Comparison of ENCODE assay signal across 1 cellular context in the genomic region with DNA sequence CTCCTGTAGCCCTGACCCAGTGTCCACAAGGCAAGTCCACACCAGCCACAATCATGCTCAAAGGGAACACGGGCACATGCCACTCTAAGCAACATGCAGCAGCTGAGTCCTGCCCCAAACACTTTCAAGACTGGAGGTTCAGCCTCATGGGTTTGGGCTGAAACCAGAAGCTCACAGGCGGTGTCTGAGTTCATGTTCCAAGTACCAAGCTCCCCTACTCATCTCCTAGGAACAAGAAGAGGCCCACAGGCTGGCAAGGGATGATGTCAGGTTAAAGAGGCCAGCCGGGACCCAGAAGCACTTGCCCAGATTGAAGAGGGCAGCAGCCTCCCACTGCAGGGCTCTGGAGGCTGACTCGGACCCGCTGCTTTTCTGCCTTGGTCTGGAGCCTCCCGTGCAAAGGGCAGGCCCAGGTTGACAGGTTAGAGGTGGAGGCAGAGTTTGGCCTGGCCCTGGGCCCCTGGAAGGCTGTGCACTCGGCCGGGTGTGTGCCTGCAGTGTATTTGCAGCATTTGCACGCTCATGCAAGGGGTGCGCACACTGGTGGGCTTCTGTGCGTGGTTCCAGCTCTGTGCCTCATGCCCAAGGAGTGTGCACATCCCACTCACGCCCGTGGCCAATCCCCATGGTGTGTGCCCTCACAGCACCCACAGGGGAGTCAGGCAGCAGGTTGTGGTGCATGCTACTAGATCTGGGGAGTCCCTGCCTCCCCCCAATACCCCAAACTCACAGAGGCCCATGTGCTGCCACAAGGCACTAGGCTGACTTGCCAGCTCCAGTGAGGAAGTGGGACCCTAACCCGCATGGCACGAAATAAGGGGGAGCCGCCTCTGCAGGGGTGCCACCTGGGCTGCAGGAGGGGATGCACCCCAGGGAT.
TF ChIP-seq lines count a peak whose summit lies in the region.

No MANE protein-coding gene starts in this region.

TF ChIP-seq in GM23338, 12 proteins besides CTCF, POLR2A, EP300 and RAD21 (continued from another document):
- TF ChIP-seq, protein P1, sequence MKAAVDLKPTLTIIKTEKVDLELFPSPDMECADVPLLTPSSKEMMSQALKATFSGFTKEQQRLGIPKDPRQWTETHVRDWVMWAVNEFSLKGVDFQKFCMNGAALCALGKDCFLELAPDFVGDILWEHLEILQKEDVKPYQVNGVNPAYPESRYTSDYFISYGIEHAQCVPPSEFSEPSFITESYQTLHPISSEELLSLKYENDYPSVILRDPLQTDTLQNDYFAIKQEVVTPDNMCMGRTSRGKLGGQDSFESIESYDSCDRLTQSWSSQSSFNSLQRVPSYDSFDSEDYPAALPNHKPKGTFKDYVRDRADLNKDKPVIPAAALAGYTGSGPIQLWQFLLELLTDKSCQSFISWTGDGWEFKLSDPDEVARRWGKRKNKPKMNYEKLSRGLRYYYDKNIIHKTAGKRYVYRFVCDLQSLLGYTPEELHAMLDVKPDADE (IDR thresholded peaks at IDR 0.05) = no peak
